ENCODE assay signal across 8 cellular contexts in the genomic region with DNA sequence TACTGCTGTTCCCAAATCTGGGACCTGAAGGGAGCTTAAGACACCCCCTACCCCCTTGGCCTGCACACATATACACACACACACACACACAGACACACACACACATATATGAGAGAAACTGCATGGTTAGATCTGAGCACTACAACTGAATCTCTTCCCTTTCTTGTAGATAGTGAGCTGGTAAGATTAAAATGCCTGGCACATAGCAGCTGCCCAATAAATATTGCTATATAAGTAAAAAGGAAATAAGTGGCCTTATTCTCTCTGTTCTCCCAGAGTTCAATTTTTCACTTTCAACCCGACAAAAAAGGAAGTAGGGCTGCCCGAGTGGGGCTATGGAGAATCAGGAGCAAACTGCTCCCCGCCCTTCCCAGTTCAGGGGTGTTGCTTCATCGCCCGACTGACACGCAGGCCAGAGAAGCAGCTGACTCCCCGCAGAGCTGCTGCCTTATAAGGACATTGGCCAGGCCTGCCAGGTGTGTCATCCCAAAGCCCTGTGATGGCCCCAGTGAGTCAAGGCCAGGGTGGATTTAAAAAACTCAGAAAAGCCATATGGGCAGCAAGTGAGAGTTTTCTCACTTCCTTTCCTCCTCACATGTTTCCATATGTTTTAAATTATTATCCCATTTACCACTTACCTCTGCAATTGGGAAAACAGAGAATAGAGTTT.
DNase-seq lines count a peak whose midpoint lies in the region; ATAC-seq and TF ChIP-seq lines count a peak whose summit lies in the region.

No MANE protein-coding gene starts in this region.

- no peaks in the 10 kb centered on the region for H3K9me3 ChIP-seq in endodermal cell (ENCODE audit: control insufficient read depth, low read length)

- H3K27ac Mint-ChIP-seq in endodermal cell, result peak overlapping the region; percentile 40
- no peak overlapping the region for H3K27ac Mint-ChIP-seq in immature natural killer cell

- no peak overlapping the region for H3K27ac ChIP-seq in endodermal cell (ENCODE audit: low read depth, low read length)

- peaks cover 4% of the 10 kb centered on the region for H3K27me3 Mint-ChIP-seq in endodermal cell (ENCODE audit: insufficient read depth)
- peaks cover 0 to 14% (median 0%) of the 10 kb centered on the region in 3 donors for H3K27me3 Mint-ChIP-seq in immature natural killer cell (ENCODE audit: low read depth in 3 of 3)

- H3K4me1 Mint-ChIP-seq in endodermal cell (peaks cover 10% of the 10 kb centered on the region), immature natural killer cell (no peaks in the 10 kb centered on the region)

- ATAC-seq in HG02852 (IDR thresholded peaks at IDR 0.05; ENCODE audit: unreplicated experiment), result peak; percentile 88

- no peak for TF ChIP-seq CTCF in endodermal cell (conservative IDR thresholded peaks at IDR 0.05)

- H3K36me3 Mint-ChIP-seq in endodermal cell (ENCODE audit: low read depth) (no peaks in the 10 kb centered on the region), immature natural killer cell (no peaks in the 10 kb centered on the region)

- H3K36me3 ChIP-seq in endodermal cell (ENCODE audit: control insufficient read depth, insufficient read depth, low read length), result no peaks in the 10 kb centered on the region

- no peak overlapping the region for H3K9ac ChIP-seq in endodermal cell (ENCODE audit: extremely low read depth, low read length, poor library complexity, severe bottlenecking)

- H3K4me3 ChIP-seq in endodermal cell (ENCODE audit: low read length), result no peak overlapping the region

- H3K27me3 ChIP-seq in endodermal cell (ENCODE audit: control insufficient read depth, insufficient read depth, low read length, poor library complexity, severe bottlenecking), result no peaks in the 10 kb centered on the region

- H3K4me1 ChIP-seq in endodermal cell (ENCODE audit: control insufficient read depth, insufficient read depth, low read length), result peaks cover 3% of the 10 kb centered on the region

- H3K9me3 Mint-ChIP-seq in endodermal cell (no peaks in the 10 kb centered on the region), immature natural killer cell (peaks cover 0 to 1% (median 0%) of the 10 kb centered on the region in 6 donors)

- H3K4me3 Mint-ChIP-seq in endodermal cell (no peak overlapping the region), immature natural killer cell (no peak overlapping the region)

- DNase-seq in NCI-H146 (lab: John Stamatoyannopoulos, UW) (peak; percentile 62), NCI-H146 treated with DMSO at 0.1 percent for 48 hours (lab: John Stamatoyannopoulos, UW; ENCODE audit: unreplicated experiment) (no peak), NOMO-1 (lab: John Stamatoyannopoulos, UW; ENCODE audit: unreplicated experiment in 2 of 2) (peak; percentile 88 to 95), endodermal cell (peak; percentile 94), mucosa of gallbladder (ENCODE audit: low spot score) (peak; percentile 88), immature natural killer cell (no peak)
- DNase-seq in activated CD8-positive, alpha-beta memory T cell treated with anti-CD3 and anti-CD28 coated beads for 24 hours, result no peak

- 46 to 48% methylated on average over 7 of the region's 7 CpGs for WGBS in endodermal cell (ENCODE audit: insufficient coverage in 1 of 2, insufficient read length in 1 of 2), 2 experiments

Comparison
In these comparisons a context has a peak if more than half of its experiments do, and no peak if none do; other contexts are left out.
1. DNase-seq: peak in NCI-H146 (single experiment), NOMO-1 (2 of 2), endodermal cell (single experiment) and mucosa of gallbladder (single experiment); none in NCI-H146 treated with DMSO at 0.1 percent for 48 hours (single experiment), immature natural killer cell (0 of 3) and activated CD8-positive, alpha-beta memory T cell treated with anti-CD3 and anti-CD28 coated beads for 24 hours (single experiment).